18 cellular contexts compared by ENCODE assay signal in genomic region chr6:39251406-39251805, GRCh38. TPM values are rescaled to one million over a fixed set of nuclear protein-coding genes. Genes with fewer than 3 reads are reported as not detected.
DNase-seq lines count a peak whose midpoint lies in the region; TF ChIP-seq lines count a peak whose summit lies in the region.
"Had no signal": no experiment of that assay in that cellular context is flagged by ENCODE, and none has a peak within 500 bp of the region (broad histone marks: within the 10 kb centered on the region; RNA-seq: fewer than 3 reads in every experiment).

No MANE protein-coding gene starts in this region.

- H3K9ac ChIP-seq in liver (ENCODE audit: low read depth in 1 of 2, low read length in 2 of 2) (no peak overlapping the region), trophoblast cell (ENCODE audit: low read length) (no peak overlapping the region)

- H2BK12ac ChIP-seq in trophoblast cell (ENCODE audit: low read length): no peak overlapping the region

- no peaks in the 10 kb centered on the region for H3K79me2 ChIP-seq in trophoblast cell (ENCODE audit: control insufficient read depth, insufficient read depth, low read length, poor library complexity)

- H3K4me1 ChIP-seq in liver (ENCODE audit: control insufficient read depth in 4 of 4, insufficient read depth in 4 of 4, low read length in 3 of 4) (peaks cover 0 to 9% (median 2%) of the 10 kb centered on the region in 4 donors), trophoblast cell (ENCODE audit: control insufficient read depth in 1 of 2, insufficient read depth in 2 of 2, low read length in 2 of 2) (no peaks in the 10 kb centered on the region)

- H3K36me3 ChIP-seq in liver (ENCODE audit: control insufficient read depth in 4 of 4, insufficient read depth in 3 of 4, low read depth in 1 of 4, low read length in 3 of 4) (no peaks in the 10 kb centered on the region), trophoblast cell (ENCODE audit: control insufficient read depth in 1 of 2, insufficient read depth in 2 of 2, low read length in 2 of 2) (no peaks in the 10 kb centered on the region)
- H3K36me3 ChIP-seq: cardiac muscle cell had no signal

- H3K27ac Mint-ChIP-seq in type B pancreatic cell: no peak overlapping the region
- H3K27ac Mint-ChIP-seq: activated naive CD4-positive, alpha-beta T cell treated with anti-CD3 and anti-CD28 coated beads, Interleukin-2, amount 50 U/mL, for 72 hours; effector memory CD8-positive, alpha-beta T cell; stimulated activated naive CD8-positive, alpha-beta T cell treated with anti-CD3 and anti-CD28 coated beads, Interleukin-15, Interleukin-2, amounts not matched to agents 100 ng/mL and 50 ng/mL, for 24 hours had no signal

- peaks cover 0 to 2% (median 0%) of the 10 kb centered on the region in 4 donors for H3K9me3 ChIP-seq in liver (ENCODE audit: control insufficient read depth in 4 of 4, low read length in 3 of 4)
- H3K9me3 ChIP-seq in trophoblast cell (ENCODE audit: insufficient read depth, low read depth, low read length): no peaks in the 10 kb centered on the region

- no peak overlapping the region for H3K4ac ChIP-seq in trophoblast cell (ENCODE audit: low read depth, low read length)

- H4K8ac ChIP-seq in trophoblast cell (ENCODE audit: low read depth, low read length): no peak overlapping the region

- H2AFZ ChIP-seq in trophoblast cell (ENCODE audit: insufficient read depth, low read length, poor library complexity): no peak overlapping the region

- H3K4me3 Mint-ChIP-seq in type B pancreatic cell: no peak overlapping the region
- H3K4me3 Mint-ChIP-seq: effector memory CD8-positive, alpha-beta T cell; stimulated activated naive CD8-positive, alpha-beta T cell treated with anti-CD3 and anti-CD28 coated beads, Interleukin-15, Interleukin-2, amounts not matched to agents 100 ng/mL and 50 ng/mL, for 24 hours had no signal

- H3K23ac ChIP-seq in trophoblast cell (ENCODE audit: low read length): no peak overlapping the region

- no peaks in the 10 kb centered on the region for H3K9me3 Mint-ChIP-seq in type B pancreatic cell
- H3K9me3 Mint-ChIP-seq: effector memory CD8-positive, alpha-beta T cell; stimulated activated naive CD8-positive, alpha-beta T cell treated with anti-CD3 and anti-CD28 coated beads, Interleukin-15, Interleukin-2, amounts not matched to agents 100 ng/mL and 50 ng/mL, for 24 hours had no signal

- WGBS in liver: 21% methylated on average over 8 of the region's 8 CpGs
- WGBS in trophoblast cell (ENCODE audit: extremely low coverage, insufficient coverage, insufficient read length): no CpG with 5 or more reads among the region's 8 CpGs

- no peak overlapping the region for H4K91ac ChIP-seq in trophoblast cell (ENCODE audit: low read depth, low read length)

- H3K27me3 Mint-ChIP-seq in type B pancreatic cell: peaks cover 5% of the 10 kb centered on the region

- H3K27me3 ChIP-seq in liver (ENCODE audit: control insufficient read depth in 4 of 4, insufficient read depth in 4 of 4, low read length in 3 of 4) (no peaks in the 10 kb centered on the region), trophoblast cell (ENCODE audit: insufficient read depth, low read length) (no peaks in the 10 kb centered on the region)
- H3K27me3 ChIP-seq: cardiac muscle cell had no signal

- no peak overlapping the region for H3K4me2 ChIP-seq in trophoblast cell (ENCODE audit: low read length)

- no peaks in the 10 kb centered on the region for H3K79me1 ChIP-seq in trophoblast cell (ENCODE audit: low read length)

- DNase-seq in DMS153 (lab: John Stamatoyannopoulos, UW): peak; percentile 80
- peak; percentile 95 for DNase-seq in NCI-H146 treated with DMSO at 0.1 percent for 48 hours (lab: John Stamatoyannopoulos, UW; ENCODE audit: unreplicated experiment)
- DNase-seq in trophoblast cell: no peak
- no peak for DNase-seq in T-helper 1 cell
- no peak for DNase-seq in type B pancreatic cell (ENCODE audit: extremely low spot score, unreplicated experiment)
- DNase-seq in DMS114 treated with DMSO at 0.1 percent for 48 hours (lab: John Stamatoyannopoulos, UW; ENCODE audit: unreplicated experiment): no peak
- DNase-seq: activated CD4-positive, CD25-positive, alpha-beta regulatory T cell; activated CD8-positive, alpha-beta memory T cell treated with anti-CD3 and anti-CD28 coated beads, Interleukin-2, amount 50 U/mL, for 48 hours; Calu3; effector memory CD8-positive, alpha-beta T cell; KBM-7; NCI-H1694; occipital lobe had no signal

- peaks cover 3% of the 10 kb centered on the region for H3K4me1 Mint-ChIP-seq in type B pancreatic cell (ENCODE audit: unreplicated experiment)

- no peak overlapping the region for H2AK5ac ChIP-seq in trophoblast cell (ENCODE audit: low read length)

- H3K14ac ChIP-seq in trophoblast cell (ENCODE audit: low read length): no peak overlapping the region

- peak; percentile 45 to 52 for TF ChIP-seq RAD21 in liver (IDR thresholded peaks at IDR 0.05)

- TF ChIP-seq CTCF in liver (IDR thresholded peaks at IDR 0.05; ENCODE audit: low read depth, low read length, missing input control): no peak
- no peak for TF ChIP-seq CTCF in type B pancreatic cell (conservative IDR thresholded peaks at IDR 0.05)

- no peak overlapping the region for H2BK120ac ChIP-seq in trophoblast cell (ENCODE audit: insufficient read depth, low read length, poor library complexity)

- H3K18ac ChIP-seq in trophoblast cell (ENCODE audit: low read length): no peak overlapping the region

- H3K27ac ChIP-seq in liver (ENCODE audit: low read depth in 1 of 2, low read length in 2 of 2): no peak overlapping the region
- no peak overlapping the region for H3K27ac ChIP-seq in trophoblast cell (ENCODE audit: low read depth, low read length)
- H3K27ac ChIP-seq: cardiac muscle cell had no signal

- H4K12ac ChIP-seq in trophoblast cell (ENCODE audit: low read depth, low read length): no peak overlapping the region

- H2BK5ac ChIP-seq in trophoblast cell (ENCODE audit: low read depth, low read length, poor library complexity): no peak overlapping the region

- H3K36me3 Mint-ChIP-seq in type B pancreatic cell: no peaks in the 10 kb centered on the region
- H3K36me3 Mint-ChIP-seq: activated naive CD4-positive, alpha-beta T cell treated with anti-CD3 and anti-CD28 coated beads, Interleukin-2, amount 50 U/mL, for 72 hours had no signal

- H3K4me3 ChIP-seq in liver (ENCODE audit: low read depth in 1 of 3, low read length in 3 of 3): no peak overlapping the region
- H3K4me3 ChIP-seq in trophoblast cell (ENCODE audit: low read depth, low read length): no peak overlapping the region
- H3K4me3 ChIP-seq: cardiac muscle cell had no signal

TF ChIP-seq in PFSK-1, 5 proteins besides CTCF, POLR2A, EP300 and RAD21 (continues in another document):
- TF ChIP-seq SIN3A (IDR thresholded peaks at IDR 0.05; ENCODE audit: borderline replicate concordance, insufficient read depth, low read length) (peak; percentile 38; the same call in 1 of the 2 replicates), POLR2AphosphoS5 (IDR thresholded peaks at IDR 0.05; ENCODE audit: low read depth, low read length) (no peak; the same call in 1 of the 2 replicates), TAF1 (IDR thresholded peaks at IDR 0.05; ENCODE audit: borderline replicate concordance, insufficient read depth, low read length) (no peak)

TF ChIP-seq in liver, 16 proteins besides CTCF, POLR2A, EP300 and RAD21 (continues in another document):
- TF ChIP-seq TAF1 (conservative IDR thresholded peaks at IDR 0.05): no peak
- TF ChIP-seq FOXA1 (IDR thresholded peaks at IDR 0.05): no peak
- TF ChIP-seq FOXA2 (IDR thresholded peaks at IDR 0.05): peak; percentile 66
- TF ChIP-seq MAX (IDR thresholded peaks at IDR 0.05): peak; percentile 75
- TF ChIP-seq ZBTB33 (IDR thresholded peaks at IDR 0.05): peak; percentile 59
- TF ChIP-seq SP1 (IDR thresholded peaks at IDR 0.05): peak; percentile 75
- TF ChIP-seq JUND (IDR thresholded peaks at IDR 0.05): peak; percentile 74 to 81
- peak; percentile 69 to 84 for TF ChIP-seq HNF4A (conservative IDR thresholded peaks at IDR 0.05)
- TF ChIP-seq ATF3 (IDR thresholded peaks at IDR 0.05): peak; percentile 99
- peak; percentile 52 for TF ChIP-seq YY1 (IDR thresholded peaks at IDR 0.05)
- no peak for TF ChIP-seq NR2F2 (IDR thresholded peaks at IDR 0.05)
- peak; percentile 77 to 89 for TF ChIP-seq EGR1 (IDR thresholded peaks at IDR 0.05; ENCODE audit: low read depth in 2 of 2)
- no peak for TF ChIP-seq HNF4G (IDR thresholded peaks at IDR 0.05)
- peak; percentile 95 to 96 for TF ChIP-seq RXRA (IDR thresholded peaks at IDR 0.05)
- no peak for TF ChIP-seq GABPA (IDR thresholded peaks at IDR 0.05 in 1 of 2, conservative IDR thresholded peaks at IDR 0.05 in 1 of 2)

RNA-seq across cellular contexts. Expression of gene KCNK5, which starts 22.1 kb away (rescaled TPM):
- 0.31 TPM for polyA plus RNA-seq in PFSK-1 (2012; ENCODE audit: insufficient read length, low read depth)
- total RNA-seq in liver (10 to 100 TPM in 1 of 2 donors, 1 to 10 TPM in 1; 3.7 to 19.1 TPM), type B pancreatic cell (ENCODE audit: low replicate concordance) (7.6 and 10.1 TPM in 2 replicates)
- 1 to 10 TPM; 5.4 to 9.6 TPM for polyA plus RNA-seq in liver
- polyA plus RNA-seq in trophoblast cell (2013): 0.89 and 1.0 TPM in 2 replicates

Comparison
In these comparisons a context has a peak if more than half of its experiments do, and no peak if none do; other contexts are left out.
1. DNase-seq: peak in DMS153 (single experiment) and NCI-H146 treated with DMSO at 0.1 percent for 48 hours (single experiment); none in trophoblast cell (0 of 2), T-helper 1 cell (0 of 5), type B pancreatic cell (single experiment) and DMS114 treated with DMSO at 0.1 percent for 48 hours (single experiment).